Comparison of ENCODE assay signal across 18 cellular contexts in genomic region chr18:34651586-34652369, GRCh38. TPM values are rescaled to one million over a fixed set of nuclear protein-coding genes. Genes with fewer than 3 reads are reported as not detected.
DNase-seq lines count a peak whose midpoint lies in the region; ATAC-seq and TF ChIP-seq lines count a peak whose summit lies in the region.
"Had no signal": no experiment of that assay in that cellular context is flagged by ENCODE, and none has a peak within 500 bp of the region (broad histone marks: within the 10 kb centered on the region; RNA-seq: fewer than 3 reads in every experiment).

No MANE protein-coding gene starts in this region.

- H3K79me2 ChIP-seq in GM23338 (replicated peaks; ENCODE audit: insufficient read depth), result no peaks in the 10 kb centered on the region
- no peaks in the 10 kb centered on the region for H3K79me2 ChIP-seq in neural progenitor cell (ENCODE audit: low read depth)

- no peaks in the 10 kb centered on the region for H3K27me3 ChIP-seq in GM23338 (ENCODE audit: insufficient read depth)
- H3K27me3 ChIP-seq in RWPE2 (ENCODE audit: insufficient read depth, poor library complexity, severe bottlenecking), result no peaks in the 10 kb centered on the region
- no peaks in the 10 kb centered on the region for H3K27me3 ChIP-seq in psoas muscle (ENCODE audit: insufficient read depth in 3 of 3, low read length in 2 of 3)
- H3K27me3 ChIP-seq in neural progenitor cell, result no peaks in the 10 kb centered on the region
- H3K27me3 ChIP-seq: MG63 had no signal

- H3K9me3 ChIP-seq in RWPE2 (ENCODE audit: severe bottlenecking), result no peaks in the 10 kb centered on the region
- H3K9me3 ChIP-seq in psoas muscle, result no peaks in the 10 kb centered on the region
- H3K9me3 ChIP-seq in neural progenitor cell (ENCODE audit: low read depth), result no peaks in the 10 kb centered on the region
- H3K9me3 ChIP-seq: MG63 had no signal

- no peak overlapping the region for H3K9ac ChIP-seq in neural progenitor cell

- no peaks in the 10 kb centered on the region for H3K36me3 Mint-ChIP-seq in GM23338 (ENCODE audit: low read depth)
- H3K36me3 Mint-ChIP-seq in neural progenitor cell, result no peaks in the 10 kb centered on the region
- H3K36me3 Mint-ChIP-seq: activated naive CD4-positive, alpha-beta T cell treated with anti-CD3 and anti-CD28 coated beads, Interleukin-2, amount 50 U/mL, for 72 hours; mesothelial cell of epicardium; natural killer cell treated with Interleukin-12 subunit alpha and Interleukin-12 subunit beta and Interleukin-15 and Interleukin-18, amount 100 ng/mL, for 72 hours; stimulated activated memory B cell treated with anti-CD40 and anti-IgM and Interleukin-4, amounts not matched to agents 10 μg/mL and 1 μg/mL and 100 μg/mL, for 72 hours had no signal

- ATAC-seq in GM23338, result no peak
- 0 out of 3 replicates have a peak, but pooled peaks have one; percentile 23 for ATAC-seq in RWPE2 (ENCODE audit: low read depth)
- ATAC-seq in psoas muscle, result peak in 2 of 4 donors; percentile 23 to 48
- ATAC-seq in stimulated activated naive CD8-positive, alpha-beta T cell treated with anti-CD3 and anti-CD28 coated beads, Interleukin-15, Interleukin-2, amounts not matched to agents 100 U/mL and 50 U/mL, for 24 hours, result no peak
- ATAC-seq: activated naive CD4-positive, alpha-beta T cell treated with anti-CD3 and anti-CD28 coated beads, Interleukin-2, amount 50 U/mL, for 72 hours; left cardiac atrium; natural killer cell treated with Interleukin-12 subunit alpha and Interleukin-12 subunit beta and Interleukin-15 and Interleukin-18, amount 100 ng/mL, for 72 hours; stimulated activated memory B cell treated with anti-CD40 and anti-IgM and Interleukin-4, amounts not matched to agents 10 μg/mL and 1 μg/mL and 100 μg/mL, for 72 hours had no signal

- DNase-seq in GM23338 (ENCODE audit: low spot score) (no peak), KBM-7 (peak; percentile 3), RWPE2 (ENCODE audit: low spot score) (no peak), psoas muscle (no peak), NCI-H2171 (lab: John Stamatoyannopoulos, UW) (no peak), neural progenitor cell (ENCODE audit: low spot score) (no peak)
- no peak for DNase-seq in stimulated activated naive CD8-positive, alpha-beta T cell treated with anti-CD3 and anti-CD28 coated beads, Interleukin-15, Interleukin-2, amounts not matched to agents 100 U/mL and 50 U/mL, for 24 hours
- DNase-seq: activated CD4-positive, alpha-beta T cell treated with anti-CD3 and anti-CD28 coated beads, Interleukin-2, amount 10 ng/mL, durations not matched to agents 7 days and 5 days; DMS79; left cardiac atrium; MG63; NCI-H187; NCI-H226; posterior cingulate gyrus had no signal

- H3K4me2 ChIP-seq in GM23338 (no peak overlapping the region), neural progenitor cell (no peak overlapping the region)

- H3K27me3 Mint-ChIP-seq in GM23338 (ENCODE audit: insufficient read depth, low read depth, poor library complexity), result peaks cover 2% of the 10 kb centered on the region
- no peaks in the 10 kb centered on the region for H3K27me3 Mint-ChIP-seq in neural progenitor cell (ENCODE audit: insufficient read depth, low read depth)
- H3K27me3 Mint-ChIP-seq: stimulated activated memory B cell treated with anti-CD40 and anti-IgM and Interleukin-4, amounts not matched to agents 10 μg/mL and 1 μg/mL and 100 μg/mL, for 72 hours had no signal

- H3K36me3 ChIP-seq in GM23338 (ENCODE audit: insufficient read depth) (no peaks in the 10 kb centered on the region), RWPE2 (ENCODE audit: low read depth) (no peaks in the 10 kb centered on the region), psoas muscle (ENCODE audit: insufficient read depth in 1 of 2, low read depth in 1 of 2) (no peaks in the 10 kb centered on the region), neural progenitor cell (no peaks in the 10 kb centered on the region)
- H3K36me3 ChIP-seq: MG63 had no signal

- 54 to 79% (median 57%) methylated on average over 6 of the region's 6 CpGs for WGBS in psoas muscle, 3 donors

- H4K20me1 ChIP-seq in GM23338 (replicated peaks; ENCODE audit: insufficient read depth) (no peaks in the 10 kb centered on the region), neural progenitor cell (ENCODE audit: low read depth) (no peaks in the 10 kb centered on the region)

- in situ Hi-C loops in KBM-7 (cut with MboI; ENCODE audit: low pct_unique_long_range_greater_than_20kb, low sequenced_read_pairs), result no loop called here

- peaks cover 34% of the 10 kb centered on the region for H3K4me1 Mint-ChIP-seq in GM23338
- peaks cover 3% of the 10 kb centered on the region for H3K4me1 Mint-ChIP-seq in neural progenitor cell
- H3K4me1 Mint-ChIP-seq: activated CD4-positive, alpha-beta T cell treated with anti-CD3 and anti-CD28 coated beads, Interleukin-2, amount 10 ng/mL, durations not matched to agents 7 days and 5 days; stimulated activated memory B cell treated with anti-CD40 and anti-IgM and Interleukin-4, amounts not matched to agents 10 μg/mL and 1 μg/mL and 100 μg/mL, for 72 hours had no signal

- H3K4me3 Mint-ChIP-seq in GM23338, result no peak overlapping the region
- no peak overlapping the region for H3K4me3 Mint-ChIP-seq in neural progenitor cell
- H3K4me3 Mint-ChIP-seq: activated CD4-positive, alpha-beta T cell treated with anti-CD3 and anti-CD28 coated beads, Interleukin-2, amount 10 ng/mL, durations not matched to agents 7 days and 5 days; mesothelial cell of epicardium; natural killer cell treated with Interleukin-12 subunit alpha and Interleukin-12 subunit beta and Interleukin-15 and Interleukin-18, amount 100 ng/mL, for 72 hours; stimulated activated memory B cell treated with anti-CD40 and anti-IgM and Interleukin-4, amounts not matched to agents 10 μg/mL and 1 μg/mL and 100 μg/mL, for 72 hours had no signal

- H3F3A ChIP-seq in GM23338 (replicated peaks; ENCODE audit: low read depth) (no peaks in the 10 kb centered on the region), neural progenitor cell (ENCODE audit: low read depth) (no peaks in the 10 kb centered on the region)

- H3K4me3 ChIP-seq in GM23338, result no peak overlapping the region
- H3K4me3 ChIP-seq in RWPE2 (ENCODE audit: severe bottlenecking), result no peak overlapping the region
- H3K4me3 ChIP-seq in psoas muscle, result no peak overlapping the region
- no peak overlapping the region for H3K4me3 ChIP-seq in neural progenitor cell
- H3K4me3 ChIP-seq: MG63 had no signal

- no peak overlapping the region for H3K27ac ChIP-seq in GM23338 (ENCODE audit: low read depth)
- no peak overlapping the region for H3K27ac ChIP-seq in RWPE2 (ENCODE audit: poor library complexity, severe bottlenecking)
- peak overlapping the region; percentile 82 for H3K27ac ChIP-seq in psoas muscle
- H3K27ac ChIP-seq in neural progenitor cell, result no peak overlapping the region

- no peaks in the 10 kb centered on the region for H3K9me2 ChIP-seq in GM23338 (ENCODE audit: insufficient read depth)

- H3K4me1 ChIP-seq in GM23338 (ENCODE audit: insufficient read depth) (peaks cover 42% of the 10 kb centered on the region), RWPE2 (ENCODE audit: insufficient read depth, poor library complexity, severe bottlenecking) (no peaks in the 10 kb centered on the region), psoas muscle (peaks cover 42% of the 10 kb centered on the region), neural progenitor cell (peaks cover 9% of the 10 kb centered on the region)

- H2AFZ ChIP-seq in GM23338 (0 out of 2 replicates have a peak overlapping the region, but pooled peaks have one; percentile 11), neural progenitor cell (replicated peaks) (no peak overlapping the region)

- H3K27ac Mint-ChIP-seq in GM23338, result no peak overlapping the region
- no peak overlapping the region for H3K27ac Mint-ChIP-seq in neural progenitor cell
- H3K27ac Mint-ChIP-seq: activated CD4-positive, alpha-beta T cell treated with anti-CD3 and anti-CD28 coated beads, Interleukin-2, amount 10 ng/mL, durations not matched to agents 7 days and 5 days; activated naive CD4-positive, alpha-beta T cell treated with anti-CD3 and anti-CD28 coated beads, Interleukin-2, amount 50 U/mL, for 72 hours; mesothelial cell of epicardium; natural killer cell treated with Interleukin-12 subunit alpha and Interleukin-12 subunit beta and Interleukin-15 and Interleukin-18, amount 100 ng/mL, for 72 hours; stimulated activated memory B cell treated with anti-CD40 and anti-IgM and Interleukin-4, amounts not matched to agents 10 μg/mL and 1 μg/mL and 100 μg/mL, for 72 hours had no signal

- H3K9me3 Mint-ChIP-seq in GM23338 (no peaks in the 10 kb centered on the region), neural progenitor cell (no peaks in the 10 kb centered on the region)
- H3K9me3 Mint-ChIP-seq: activated CD4-positive, alpha-beta T cell treated with anti-CD3 and anti-CD28 coated beads, Interleukin-2, amount 10 ng/mL, durations not matched to agents 7 days and 5 days; activated naive CD4-positive, alpha-beta T cell treated with anti-CD3 and anti-CD28 coated beads, Interleukin-2, amount 50 U/mL, for 72 hours; mesothelial cell of epicardium; natural killer cell treated with Interleukin-12 subunit alpha and Interleukin-12 subunit beta and Interleukin-15 and Interleukin-18, amount 100 ng/mL, for 72 hours; stimulated activated memory B cell treated with anti-CD40 and anti-IgM and Interleukin-4, amounts not matched to agents 10 μg/mL and 1 μg/mL and 100 μg/mL, for 72 hours had no signal

- no peak for TF ChIP-seq CTCF in GM23338 (conservative IDR thresholded peaks at IDR 0.05; ENCODE audit: low read depth in 2 of 2)
- no peak for TF ChIP-seq CTCF in RWPE2 (IDR thresholded peaks at IDR 0.05; ENCODE audit: poor library complexity, severe bottlenecking)
- TF ChIP-seq CTCF in psoas muscle (IDR thresholded peaks at IDR 0.05), result no peak
- TF ChIP-seq CTCF in neural progenitor cell (IDR thresholded peaks at IDR 0.05), result no peak

- intact Hi-C loops in psoas muscle (cut with DNase I), result loop anchor here in 1 of 2 donors (5.0 kb wide), 1 partner anchor 49 kb away; no protein-coding TSS in a partner anchor

TF ChIP-seq in GM23338, 12 proteins besides CTCF, POLR2A, EP300 and RAD21 (continues in another document):
- TF ChIP-seq POLR2AphosphoS5 (IDR thresholded peaks at IDR 0.05; ENCODE audit: low read depth), result no peak

RNA-seq across cellular contexts. Expression of gene DTNA, which starts 58.3 kb away (rescaled TPM):
- 25.1 and 34.4 TPM in 2 replicates for total RNA-seq in GM23338 (2014; rRNA removed; shearing (Covaris generic))
- polyA plus RNA-seq in GM23338 (2016; fragmentation: Nextera tagmentation; extraction: Ambion mirVana) (9.5 and 11.5 TPM in 2 replicates), psoas muscle (10 to 100 TPM; 12.6 to 61.6 (median 36.0) TPM)
- total RNA-seq in psoas muscle (100 to 1,000 TPM in 1 of 4 donors, 10 to 100 TPM in 3; 82.0 to 103 (median 94.2) TPM), neural progenitor cell (ENCODE audit: low replicate concordance) (10.0 and 15.0 TPM in 2 replicates)
- total RNA-seq: activated CD4-positive, alpha-beta T cell treated with anti-CD3 and anti-CD28 coated beads, Interleukin-2, amount 10 ng/mL, durations not matched to agents 7 days and 5 days; natural killer cell treated with Interleukin-12 subunit alpha and Interleukin-12 subunit beta and Interleukin-15 and Interleukin-18, amount 100 ng/mL, for 72 hours had no signal
